In the genomic region with DNA sequence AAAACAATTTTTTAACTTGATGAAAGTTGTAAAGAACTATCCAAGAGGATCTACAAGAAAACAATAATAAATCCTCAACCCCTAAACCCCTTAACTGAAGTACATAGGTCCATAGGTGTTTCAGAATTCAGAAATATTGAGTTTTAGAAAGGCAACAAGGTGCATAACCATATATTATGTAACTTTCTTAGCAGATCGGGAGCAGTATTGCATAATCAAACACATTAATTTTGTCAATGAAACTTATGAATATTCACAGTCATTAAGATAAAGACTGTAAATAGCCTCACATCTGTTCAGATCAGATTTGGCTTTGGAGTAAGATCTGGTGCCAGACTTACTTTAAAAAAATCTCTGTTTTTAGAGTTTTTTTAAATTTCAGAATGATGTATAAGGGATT, we compare ENCODE assay signal across 25 cellular contexts.
"Had no signal": no experiment of that assay in that cellular context is flagged by ENCODE, and none has a peak within 500 bp of the region (broad histone marks: within the 10 kb centered on the region; RNA-seq: fewer than 3 reads in every experiment).

No MANE protein-coding gene starts in this region.

- H3K27ac ChIP-seq: left lung, lower lobe of right lung, pancreas, prostate gland, sigmoid colon, spleen, testis, thyroid gland, transverse colon, upper lobe of left lung, vagina had no signal

- H3K4me3 ChIP-seq: left lung, lower lobe of right lung, pancreas, prostate gland, sigmoid colon, spleen, testis, thyroid gland, transverse colon, upper lobe of left lung, vagina had no signal

- H3K4me1 ChIP-seq: left lung, lower lobe of right lung, pancreas, prostate gland, sigmoid colon, spleen, testis, thyroid gland, transverse colon, upper lobe of left lung, vagina had no signal

- H3K9me3 ChIP-seq: pancreas, prostate gland, testis, thyroid gland, vagina had no signal

- H3K36me3 ChIP-seq: left lung, lower lobe of right lung, pancreas, prostate gland, sigmoid colon, spleen, thyroid gland, transverse colon, upper lobe of left lung, vagina had no signal

- FAIRE-seq: kidney, small intestine had no signal

- ATAC-seq: left colon; left lung; lower lobe of right lung; naive thymus-derived CD8-positive, alpha-beta T cell; pancreas; right cardiac atrium; stimulated activated effector memory CD8-positive, alpha-beta T cell treated with anti-CD3 and anti-CD28 coated beads, Interleukin-12 subunit alpha, Interleukin-12 subunit beta, amount 100 ng/mL, for 72 hours had no signal

- H3K27me3 ChIP-seq: left lung, pancreas, sigmoid colon, spleen, testis, thyroid gland, transverse colon, upper lobe of left lung, vagina had no signal

- DNase-seq: hippocampal formation; kidney; left colon; left lung; lower lobe of right lung; mammary epithelial cell; mesenchymal stem cell; naive thymus-derived CD8-positive, alpha-beta T cell; nucleus accumbens; pancreas; posterior cingulate gyrus; retina; right cardiac atrium; sigmoid colon; small intestine; spleen; stimulated activated CD4-positive, alpha-beta T cell treated with anti-CD3 and anti-CD28 coated beads, Interleukin-4, amount 100 ng/mL, for 24 hours; stimulated activated naive CD4-positive, alpha-beta T cell; testis; thyroid gland; transverse colon; upper lobe of left lung had no signal
